Comparison of ENCODE assay signal across 9 cellular contexts in genomic region chr15:81400640-81401236, GRCh38. TPM values are rescaled to one million over a fixed set of nuclear protein-coding genes. Genes with fewer than 3 reads are reported as not detected.
DNase-seq lines count a peak whose midpoint lies in the region; ATAC-seq and TF ChIP-seq lines count a peak whose summit lies in the region.
"Had no signal": no experiment of that assay in that cellular context is flagged by ENCODE, and none has a peak within 500 bp of the region (broad histone marks: within the 10 kb centered on the region; RNA-seq: fewer than 3 reads in every experiment).

No MANE protein-coding gene starts in this region.

- peak; percentile 51 to 81 (median 74) for TF ChIP-seq CTCF in spleen (IDR thresholded peaks at IDR 0.05 in 8 of 11, conservative IDR thresholded peaks at IDR 0.05 in 3 of 11)

- intact Hi-C loops in spleen (cut with DNase I; ENCODE audit: low total_unique reads) = loop anchor here (2.0 kb wide), 1 partner anchor 126 kb away; no protein-coding TSS in a partner anchor

- H3K27ac ChIP-seq in spleen = no peak overlapping the region

- CTCF ChIA-PET in activated CD8-positive, alpha-beta T cell treated with anti-CD3 and anti-CD28 coated beads, Interleukin-2, amount 10 ng/mL, durations not matched to agents 7 days and 5 days (lab: Charles Lee) = interaction anchor here (0.5 to 8.2 kb wide), 24 partner anchors 10 to 294 kb away, joined by 3 to 97 read pairs (median 4); no protein-coding TSS in a partner anchor

- H3K9me3 ChIP-seq in spleen = peaks cover 0 to 3% (median 0%) of the 10 kb centered on the region in 8 donors

- no peak for TF ChIP-seq POLR2A in spleen (IDR thresholded peaks at IDR 0.05)

- POLR2A ChIA-PET in activated CD8-positive, alpha-beta T cell treated with anti-CD3 and anti-CD28 coated beads, Interleukin-2, amount 10 ng/mL, durations not matched to agents 7 days and 5 days (lab: Charles Lee) = interaction anchor here (1.1 to 1.5 kb wide), 2 partner anchors 98 to 114 kb away, joined by 3 read pairs; no protein-coding TSS in a partner anchor

- WGBS in spleen, 5 donors = 28 to 48% (median 31%) methylated on average over 6 of the region's 6 CpGs

- H3K4me1 ChIP-seq in spleen = no peaks in the 10 kb centered on the region

- H3K4me3 ChIP-seq in spleen = no peak overlapping the region

- H3K36me3 Mint-ChIP-seq in activated CD8-positive, alpha-beta T cell treated with anti-CD3 and anti-CD28 coated beads, Interleukin-2, amount 10 ng/mL, durations not matched to agents 7 days and 5 days (ENCODE audit: low read depth) = no peaks in the 10 kb centered on the region
- no peaks in the 10 kb centered on the region for H3K36me3 Mint-ChIP-seq in stimulated activated memory B cell treated with anti-CD40 and anti-IgM and Interleukin-4, amounts not matched to agents 10 μg/mL and 1 μg/mL and 100 μg/mL, for 72 hours

- peak; percentile 39 for ATAC-seq in activated CD8-positive, alpha-beta T cell treated with anti-CD3 and anti-CD28 coated beads, Interleukin-2, amount 10 ng/mL, durations not matched to agents 7 days and 5 days
- ATAC-seq in stimulated activated memory B cell treated with anti-CD40 and anti-IgM and Interleukin-4, amounts not matched to agents 10 μg/mL and 1 μg/mL and 100 μg/mL, for 72 hours = no peak

- H3K27me3 Mint-ChIP-seq in activated CD8-positive, alpha-beta T cell treated with anti-CD3 and anti-CD28 coated beads, Interleukin-2, amount 10 ng/mL, durations not matched to agents 7 days and 5 days (ENCODE audit: low read depth) = no peaks in the 10 kb centered on the region
- H3K27me3 Mint-ChIP-seq in stimulated activated memory B cell treated with anti-CD40 and anti-IgM and Interleukin-4, amounts not matched to agents 10 μg/mL and 1 μg/mL and 100 μg/mL, for 72 hours = peaks cover 9% of the 10 kb centered on the region

- no peaks in the 10 kb centered on the region for H3K9me3 Mint-ChIP-seq in activated CD8-positive, alpha-beta T cell treated with anti-CD3 and anti-CD28 coated beads, Interleukin-2, amount 10 ng/mL, durations not matched to agents 7 days and 5 days (ENCODE audit: insufficient read depth)
- H3K9me3 Mint-ChIP-seq in stimulated activated memory B cell treated with anti-CD40 and anti-IgM and Interleukin-4, amounts not matched to agents 10 μg/mL and 1 μg/mL and 100 μg/mL, for 72 hours = no peaks in the 10 kb centered on the region
- H3K9me3 Mint-ChIP-seq: dendritic cell treated with granulocyte-macrophage colony-stimulating factor and Interleukin-4, amounts not matched to agents 40 ng/mL and 50 ng/mL, for 4 days had no signal

- no peak overlapping the region for H3K4me3 Mint-ChIP-seq in activated CD8-positive, alpha-beta T cell treated with anti-CD3 and anti-CD28 coated beads, Interleukin-2, amount 10 ng/mL, durations not matched to agents 7 days and 5 days
- no peak overlapping the region for H3K4me3 Mint-ChIP-seq in stimulated activated memory B cell treated with anti-CD40 and anti-IgM and Interleukin-4, amounts not matched to agents 10 μg/mL and 1 μg/mL and 100 μg/mL, for 72 hours
- H3K4me3 Mint-ChIP-seq: dendritic cell treated with granulocyte-macrophage colony-stimulating factor and Interleukin-4, amounts not matched to agents 40 ng/mL and 50 ng/mL, for 4 days had no signal

- no peaks in the 10 kb centered on the region for H3K4me1 Mint-ChIP-seq in activated CD8-positive, alpha-beta T cell treated with anti-CD3 and anti-CD28 coated beads, Interleukin-2, amount 10 ng/mL, durations not matched to agents 7 days and 5 days (ENCODE audit: low read depth)
- H3K4me1 Mint-ChIP-seq in stimulated activated memory B cell treated with anti-CD40 and anti-IgM and Interleukin-4, amounts not matched to agents 10 μg/mL and 1 μg/mL and 100 μg/mL, for 72 hours = no peaks in the 10 kb centered on the region

- no peaks in the 10 kb centered on the region for H3K27me3 ChIP-seq in spleen (replicated peaks in 1 of 7)

- H3K36me3 ChIP-seq in spleen = no peaks in the 10 kb centered on the region

- no peak overlapping the region for H3K27ac Mint-ChIP-seq in activated CD8-positive, alpha-beta T cell treated with anti-CD3 and anti-CD28 coated beads, Interleukin-2, amount 10 ng/mL, durations not matched to agents 7 days and 5 days
- no peak overlapping the region for H3K27ac Mint-ChIP-seq in stimulated activated memory B cell treated with anti-CD40 and anti-IgM and Interleukin-4, amounts not matched to agents 10 μg/mL and 1 μg/mL and 100 μg/mL, for 72 hours
- H3K27ac Mint-ChIP-seq: dendritic cell treated with granulocyte-macrophage colony-stimulating factor and Interleukin-4, amounts not matched to agents 40 ng/mL and 50 ng/mL, for 4 days had no signal

- DNase-seq in stimulated activated CD4-positive, alpha-beta T cell treated with anti-CD3 and anti-CD28 coated beads, Interleukin-4, amount 100 ng/mL, for 24 hours = peak; percentile 14
- no peak for DNase-seq in stimulated activated CD4-positive, alpha-beta T cell treated with anti-CD3 and anti-CD28 coated beads, Interleukin-15, amount 100 ng/mL, for 24 hours
- DNase-seq in NCI-H1694 (lab: John Stamatoyannopoulos, UW) = peak; percentile 38
- peak; percentile 31 for DNase-seq in activated CD8-positive, alpha-beta T cell treated with anti-CD3 and anti-CD28 coated beads, Interleukin-2, amount 10 ng/mL, durations not matched to agents 7 days and 5 days
- DNase-seq in hepatic stellate cell (ENCODE audit: low spot score) = peak; percentile 26
- DNase-seq in spleen = no peak
- DNase-seq in mucosa of gallbladder (ENCODE audit: low spot score) = no peak

RNA-seq across cellular contexts. Expression of gene TMC3, which starts 26.7 kb away (rescaled TPM):
- not detected for total RNA-seq in activated CD8-positive, alpha-beta T cell treated with anti-CD3 and anti-CD28 coated beads, Interleukin-2, amount 10 ng/mL, durations not matched to agents 7 days and 5 days
- total RNA-seq in spleen = not detected
- polyA plus RNA-seq in spleen = not detected
- total RNA-seq in mucosa of gallbladder = 0.06 TPM

Comparison
In these comparisons a context has a peak if more than half of its experiments do, and no peak if none do; other contexts are left out.
1. DNase-seq: peak in stimulated activated CD4-positive, alpha-beta T cell treated with anti-CD3 and anti-CD28 coated beads, Interleukin-4, amount 100 ng/mL, for 24 hours (single experiment), NCI-H1694 (single experiment), activated CD8-positive, alpha-beta T cell treated with anti-CD3 and anti-CD28 coated beads, Interleukin-2, amount 10 ng/mL, durations not matched to agents 7 days and 5 days (single experiment) and hepatic stellate cell (single experiment); none in stimulated activated CD4-positive, alpha-beta T cell treated with anti-CD3 and anti-CD28 coated beads, Interleukin-15, amount 100 ng/mL, for 24 hours (single experiment), spleen (single experiment) and mucosa of gallbladder (single experiment).